ENCODE assay signal across 22 cellular contexts in the genomic region with DNA sequence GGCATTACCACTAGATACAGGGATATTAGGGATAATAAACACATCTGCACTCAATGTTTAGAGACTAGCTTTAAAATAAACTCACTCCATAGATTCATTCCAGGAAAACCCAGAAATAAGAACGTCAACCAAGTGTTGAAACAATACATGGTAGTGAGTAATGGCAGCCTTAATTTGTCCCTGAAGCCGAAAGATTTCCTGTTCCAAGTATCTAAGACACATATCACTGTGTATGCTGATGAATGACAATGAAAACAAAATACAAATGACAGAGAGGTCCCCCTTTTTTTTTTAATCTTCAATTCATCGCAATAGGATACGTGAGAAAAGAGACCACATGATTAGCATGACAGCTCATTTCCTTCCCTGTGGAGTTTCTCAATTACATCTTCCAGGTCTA.
DNase-seq lines count a peak whose midpoint lies in the region; ATAC-seq, FAIRE-seq and TF ChIP-seq lines count a peak whose summit lies in the region.
"Had no signal": no experiment of that assay in that cellular context is flagged by ENCODE, and none has a peak within 500 bp of the region (broad histone marks: within the 10 kb centered on the region; RNA-seq: fewer than 3 reads in every experiment).

No MANE protein-coding gene starts in this region.

- H3K79me2 ChIP-seq in K562 (ENCODE audit: control insufficient read depth, insufficient read depth, low read length) (no peaks in the 10 kb centered on the region), hepatocyte (no peaks in the 10 kb centered on the region)

- no peaks in the 10 kb centered on the region for H3K9me1 ChIP-seq in K562 (ENCODE audit: control insufficient read depth, insufficient read depth, low read length)

- no peak for TF ChIP-seq CTCF in right atrium auricular region (IDR thresholded peaks at IDR 0.05)
- no peak for TF ChIP-seq CTCF in K562 (IDR thresholded peaks at IDR 0.05 in 2 of 3, conservative IDR thresholded peaks at IDR 0.05 in 1 of 3; ENCODE audit: insufficient read depth in 2 of 3, low read depth in 1 of 3, low read length in 3 of 3)
- TF ChIP-seq CTCF in upper lobe of left lung (IDR thresholded peaks at IDR 0.05) = no peak
- TF ChIP-seq CTCF in hepatocyte (IDR thresholded peaks at IDR 0.05; ENCODE audit: poor library complexity) = no peak

- H3K4me3 ChIP-seq in right atrium auricular region = no peak overlapping the region
- no peak overlapping the region for H3K4me3 ChIP-seq in K562
- H3K4me3 ChIP-seq in upper lobe of left lung = no peak overlapping the region
- H3K4me3 ChIP-seq in hepatocyte = no peak overlapping the region
- H3K4me3 ChIP-seq: GM12878, lung, pancreas, SJCRH30, tibial artery had no signal

- peak overlapping the region; percentile 23; the same call in 1 of the 2 replicates for H2AFZ ChIP-seq in K562 (ENCODE audit: low read depth, low read length)
- H2AFZ ChIP-seq in hepatocyte = no peak overlapping the region

- TF ChIP-seq EP300 in K562 (IDR thresholded peaks at IDR 0.05; ENCODE audit: low read length) (no peak), upper lobe of left lung (IDR thresholded peaks at IDR 0.05) (peak in 1 of 4 donors; percentile 25)

- H3K36me3 ChIP-seq in right atrium auricular region (no peaks in the 10 kb centered on the region), K562 (ENCODE audit: control insufficient read depth, insufficient read depth, low read length) (no peaks in the 10 kb centered on the region), upper lobe of left lung (peaks cover 0 to 4% (median 0%) of the 10 kb centered on the region in 4 donors), hepatocyte (replicated peaks; ENCODE audit: insufficient read depth, low read depth) (no peaks in the 10 kb centered on the region)
- H3K36me3 ChIP-seq: pancreas, SJCRH30, tibial artery had no signal

- intact Hi-C loops in left cardiac atrium (cut with DNase I) (loop anchor here in 1 of 2 donors (10.0 kb wide), 1 partner anchor 257 kb away; no protein-coding TSS in a partner anchor), K562 (cut with micrococcal nuclease) (no loop called here)

- CTCF ChIA-PET in K562 (lab: Yijun Ruan, JAX; ENCODE audit: low intra/inter-chr PET ratio) = no interaction called here

- in situ Hi-C loops in K562 (cut with MboI) = no loop called here

- no peak for TF ChIP-seq RAD21 in K562 (CRISPR knock-in tag; conservative IDR thresholded peaks at IDR 0.05 in 1 of 2, IDR thresholded peaks at IDR 0.05 in 1 of 2)

- TF ChIP-seq POLR2A in K562 (conservative IDR thresholded peaks at IDR 0.05) (no peak), upper lobe of left lung (IDR thresholded peaks at IDR 0.05) (no peak)

- POLR2A ChIA-PET in K562 (lab: Yijun Ruan, JAX) = no interaction called here

- no peak overlapping the region for H3K9ac ChIP-seq in K562 (ENCODE audit: insufficient read depth in 1 of 2, low read depth in 2 of 2, low read length in 2 of 2)
- H3K9ac ChIP-seq: KMS-11 had no signal

- FAIRE-seq in K562 (lab: Jason Lieb, UNC) = no peak
- FAIRE-seq: GM12878, GM19239, pancreas had no signal

- no peaks in the 10 kb centered on the region for H3K9me2 ChIP-seq in hepatocyte (replicated peaks; ENCODE audit: insufficient read depth)

- BruUV-seq in K562 (replicated peaks; lab: Mats Ljungman, UMichigan) = no TSS peak

- peak overlapping the region; percentile 12 to 60 for H3K27ac ChIP-seq in right atrium auricular region
- no peak overlapping the region for H3K27ac ChIP-seq in K562 (ENCODE audit: extremely low read depth, low read depth, low read length)
- H3K27ac ChIP-seq in upper lobe of left lung = peak overlapping the region in 3 of 4 donors; percentile 3 to 82 (median 43)
- no peak overlapping the region for H3K27ac ChIP-seq in hepatocyte
- H3K27ac ChIP-seq: KMS-11, pancreas, SJCRH30, tibial artery had no signal

- no peak overlapping the region for H3K4me2 ChIP-seq in K562 (ENCODE audit: insufficient read depth, low read length)
- no peak overlapping the region for H3K4me2 ChIP-seq in hepatocyte

- H3K9me3 ChIP-seq in right atrium auricular region = no peaks in the 10 kb centered on the region
- no peaks in the 10 kb centered on the region for H3K9me3 ChIP-seq in K562 (replicated peaks; ENCODE audit: control insufficient read depth, insufficient read depth, low read depth, low read length)
- no peaks in the 10 kb centered on the region for H3K9me3 ChIP-seq in upper lobe of left lung
- no peaks in the 10 kb centered on the region for H3K9me3 ChIP-seq in hepatocyte (ENCODE audit: low read depth)
- H3K9me3 ChIP-seq: pancreas, SJCRH30, tibial artery had no signal

- H4K20me1 ChIP-seq in K562 (replicated peaks; ENCODE audit: control insufficient read depth, insufficient read depth, low read length) (no peaks in the 10 kb centered on the region), hepatocyte (ENCODE audit: insufficient read depth, poor library complexity, severe bottlenecking) (no peaks in the 10 kb centered on the region)

- H3K4me1 ChIP-seq in right atrium auricular region = peaks cover 0 to 18% of the 10 kb centered on the region in 2 donors
- H3K4me1 ChIP-seq in K562 (replicated peaks in 1 of 2; ENCODE audit: control insufficient read depth in 2 of 2, insufficient read depth in 2 of 2, low read length in 2 of 2) = peaks cover 3 to 21% of the 10 kb centered on the region in 2 experiments; a peak in 3 of 5 replicates
- peaks cover 4 to 15% (median 8%) of the 10 kb centered on the region in 4 donors for H3K4me1 ChIP-seq in upper lobe of left lung
- H3K4me1 ChIP-seq in hepatocyte (ENCODE audit: insufficient read depth) = no peaks in the 10 kb centered on the region
- H3K4me1 ChIP-seq: pancreas, tibial artery had no signal

- ATAC-seq in left cardiac atrium (no peak), K562 (no peak), upper lobe of left lung (ENCODE audit: low FRiP score in 2 of 2) (no peak)
- ATAC-seq: GM12878; stimulated activated memory B cell treated with anti-CD40 and anti-IgM and Interleukin-4, amounts not matched to agents 10 μg/mL and 1 μg/mL and 100 μg/mL, for 72 hours had no signal

- H3K27me3 ChIP-seq in right atrium auricular region = no peaks in the 10 kb centered on the region
- H3K27me3 ChIP-seq in K562 (ENCODE audit: control insufficient read depth in 2 of 2, insufficient read depth in 2 of 2, low read length in 2 of 2) = no peaks in the 10 kb centered on the region
- H3K27me3 ChIP-seq in upper lobe of left lung = no peaks in the 10 kb centered on the region
- no peaks in the 10 kb centered on the region for H3K27me3 ChIP-seq in hepatocyte
- H3K27me3 ChIP-seq: pancreas, SJCRH30, tibial artery had no signal

- WGBS in K562 (ENCODE audit: insufficient coverage, low coverage, missing lambda C conversion rate) = 24% methylated on average over 4 of the region's 4 CpGs
- WGBS in upper lobe of left lung, 2 donors = 13 to 20% methylated on average over 4 of the region's 4 CpGs
- WGBS in hepatocyte (ENCODE audit: low lambda C conversion rate, missing lambda C conversion rate) = 38% methylated on average over 4 of the region's 4 CpGs

- DNase-seq in right atrium auricular region (ENCODE audit: low spot score) (no peak), left cardiac atrium (no peak), K562 (ENCODE audit: extremely low read depth in 1 of 4, low spot score in 3 of 4) (no peak), glomerular endothelial cell (ENCODE audit: extremely low read depth, low read depth, low spot score) (peak; percentile 58), upper lobe of left lung (no peak), NCI-H1105 (lab: John Stamatoyannopoulos, UW) (no peak), GM03348 (ENCODE audit: low spot score) (no peak), hepatocyte (ENCODE audit: low spot score) (no peak)
- DNase-seq: activated effector memory CD4-positive, alpha-beta T cell treated with anti-CD3 and anti-CD28 coated beads, Interleukin-2, amount 50 U/mL, for 16 hours; CD4-positive, alpha-beta memory T cell; central memory CD4-positive, alpha-beta T cell; DMS153; immature natural killer cell; NCI-H187 treated with DMSO at 0.1 percent for 48 hours; pancreas; SJCRH30; tibial artery had no signal

TF ChIP-seq in K562, 482 proteins besides CTCF, POLR2A, EP300 and RAD21:
- TF ChIP-seq ZC3H11A (IDR thresholded peaks at IDR 0.05; ENCODE audit: low read depth, low read length) (no peak), MEIS2 (IDR thresholded peaks at IDR 0.05; ENCODE audit: partially characterized antibody) (peak; percentile 17), PTRF (tag; IDR thresholded peaks at IDR 0.05) (no peak)

Comparison
In these comparisons a context has a peak if more than half of its experiments do, and no peak if none do; other contexts are left out.
1. H3K27ac ChIP-seq: peak in right atrium auricular region (2 of 2) and upper lobe of left lung (3 of 4); none in K562 (single experiment) and hepatocyte (single experiment).